In the genomic region with DNA sequence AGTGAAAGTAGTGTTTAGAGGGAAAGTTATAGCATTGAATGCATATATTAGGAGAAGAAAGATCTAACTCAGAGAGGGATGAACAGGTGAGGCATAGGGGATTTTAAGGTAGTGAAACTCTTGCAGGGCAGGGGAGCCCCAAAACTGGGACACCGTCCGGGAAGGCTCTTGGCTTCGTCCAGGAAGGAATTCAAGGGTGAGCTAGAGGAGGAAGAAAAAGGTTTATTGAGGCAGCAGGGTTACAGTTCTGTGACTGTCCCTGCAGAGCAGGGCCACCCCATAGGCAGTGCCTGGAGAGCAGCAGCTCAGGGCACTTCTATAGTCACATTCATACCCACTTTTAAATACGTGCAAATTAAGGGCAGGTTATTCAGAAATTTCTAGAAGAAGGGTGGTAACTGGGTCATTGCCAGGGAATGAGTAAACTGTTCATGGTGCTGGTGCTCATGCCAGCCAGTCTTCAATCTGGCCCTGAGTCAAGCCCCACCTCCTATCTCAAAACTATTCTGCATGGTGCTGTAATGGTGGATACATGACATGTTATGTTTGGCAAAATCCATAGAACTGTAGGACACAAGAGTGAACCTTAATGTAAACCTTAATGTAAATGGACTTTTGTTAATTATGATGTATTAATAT, we compare ENCODE assay signal across 11 cellular contexts. TPM values are rescaled to one million over a fixed set of nuclear protein-coding genes. Genes with fewer than 3 reads are reported as not detected.
DNase-seq lines count a peak whose midpoint lies in the region; FAIRE-seq and TF ChIP-seq lines count a peak whose summit lies in the region.
"Had no signal": no experiment of that assay in that cellular context is flagged by ENCODE, and none has a peak within 500 bp of the region (broad histone marks: within the 10 kb centered on the region; RNA-seq: fewer than 3 reads in every experiment).

No MANE protein-coding gene starts in this region.

- H3K4me3 ChIP-seq in bronchial epithelial cell (ENCODE audit: low read depth, low read length) (no peak overlapping the region), esophagus muscularis mucosa (no peak overlapping the region)

- DNase-seq in NCI-H345 (lab: John Stamatoyannopoulos, UW) (peak; percentile 8), NCI-H345 treated with DMSO at 0.1 percent for 48 hours (lab: John Stamatoyannopoulos, UW; ENCODE audit: unreplicated experiment) (no peak), NCI-H2196 treated with DMSO at 0.1 percent for 48 hours (lab: John Stamatoyannopoulos, UW; ENCODE audit: unreplicated experiment) (peak; percentile 13), bronchial epithelial cell (ENCODE audit: low read depth) (peak; percentile 44), renal cortical epithelial cell (ENCODE audit: low read depth) (peak; percentile 38), esophagus muscularis mucosa (ENCODE audit: extremely low spot score) (no peak), NCI-H526 treated with DMSO at 0.1 percent for 48 hours (lab: John Stamatoyannopoulos, UW) (no peak)
- no peak for DNase-seq in activated effector memory CD4-positive, alpha-beta T cell treated with anti-CD3 and anti-CD28 coated beads, Interleukin-2, amount 50 U/mL, for 16 hours
- DNase-seq: H9, MV-4-11 had no signal

- no peak for FAIRE-seq in bronchial epithelial cell (lab: Jason Lieb, UNC)

- no peak for TF ChIP-seq CTCF in bronchial epithelial cell (IDR thresholded peaks at IDR 0.05; ENCODE audit: insufficient read depth, low read length, severe bottlenecking)
- TF ChIP-seq CTCF in esophagus muscularis mucosa (IDR thresholded peaks at IDR 0.05) = no peak

- WGBS in esophagus muscularis mucosa = 91% methylated on average over 4 of the region's 4 CpGs

- no peak for TF ChIP-seq POLR2A in esophagus muscularis mucosa (IDR thresholded peaks at IDR 0.05; ENCODE audit: low read depth)

- intact Hi-C loops in esophagus muscularis mucosa (cut with DNase I) = loop anchor here (10.0 kb wide), 1 partner anchor 129 kb away; no protein-coding TSS in a partner anchor

- H3K27ac ChIP-seq in esophagus muscularis mucosa (replicated peaks in 1 of 4) = peak overlapping the region in 1 of 4 donors; percentile 15

- TF ChIP-seq EP300 in esophagus muscularis mucosa (IDR thresholded peaks at IDR 0.05) = no peak

- H3K27me3 ChIP-seq in bronchial epithelial cell (ENCODE audit: control insufficient read depth, insufficient read depth, low read length) (no peaks in the 10 kb centered on the region), esophagus muscularis mucosa (no peaks in the 10 kb centered on the region)
- H3K27me3 ChIP-seq: ascending aorta had no signal

- H3K36me3 ChIP-seq in bronchial epithelial cell (ENCODE audit: control insufficient read depth, insufficient read depth, low read length) (no peaks in the 10 kb centered on the region), esophagus muscularis mucosa (peaks cover 0 to 3% (median 0%) of the 10 kb centered on the region in 4 donors)
- H3K36me3 ChIP-seq: ascending aorta had no signal

- peaks cover 13 to 46% (median 45%) of the 10 kb centered on the region in 4 donors for H3K4me1 ChIP-seq in esophagus muscularis mucosa

- H3K9me3 ChIP-seq in esophagus muscularis mucosa = no peaks in the 10 kb centered on the region
- H3K9me3 ChIP-seq: ascending aorta had no signal

RNA-seq across cellular contexts. Expression of a gene that starts 1.2 kb away (rescaled TPM):
- total RNA-seq in bronchial epithelial cell (1.3 and 4.9 TPM in 2 replicates), renal cortical epithelial cell (3.7 and 24.8 TPM in 2 replicates), esophagus muscularis mucosa (10 to 100 TPM in 2 of 4 donors, 1 to 10 TPM in 2; 9.9 to 10.4 (median 10.0) TPM)
- total RNA-seq: H9 had no signal

RNA-seq across cellular contexts. Expression of a gene that starts 32.7 kb away (rescaled TPM):
- total RNA-seq in bronchial epithelial cell (1.3 TPM in 2 replicates), renal cortical epithelial cell (7.1 and 24.7 TPM in 2 replicates), esophagus muscularis mucosa (1 to 10 TPM; 6.0 to 9.6 (median 9.2) TPM)

Comparison
In these comparisons a context has a peak if more than half of its experiments do, and no peak if none do; other contexts are left out.
1. DNase-seq: peak in NCI-H345 (single experiment), NCI-H2196 treated with DMSO at 0.1 percent for 48 hours (single experiment), bronchial epithelial cell (single experiment) and renal cortical epithelial cell (single experiment); none in NCI-H345 treated with DMSO at 0.1 percent for 48 hours (single experiment), esophagus muscularis mucosa (single experiment), NCI-H526 treated with DMSO at 0.1 percent for 48 hours (single experiment) and activated effector memory CD4-positive, alpha-beta T cell treated with anti-CD3 and anti-CD28 coated beads, Interleukin-2, amount 50 U/mL, for 16 hours (single experiment).